Comparison of ENCODE assay signal across 20 cellular contexts in genomic region chr17:70473049-70473448, GRCh38.
DNase-seq lines count a peak whose midpoint lies in the region; ATAC-seq and TF ChIP-seq lines count a peak whose summit lies in the region.
"Had no signal": no experiment of that assay in that cellular context is flagged by ENCODE, and none has a peak within 500 bp of the region (broad histone marks: within the 10 kb centered on the region; RNA-seq: fewer than 3 reads in every experiment).

No MANE protein-coding gene starts in this region.

- peak; percentile 20 for DNase-seq in Right ventricle myocardium superior
- no peak for DNase-seq in Right ventricle myocardium inferior (ENCODE audit: missing footprints)
- DNase-seq in lower lobe of right lung: peak; percentile 21
- peak; percentile 55 for DNase-seq in spleen
- no peak for DNase-seq in dorsolateral prefrontal cortex
- no peak for DNase-seq in activated CD4-positive, alpha-beta T cell treated with anti-CD3 and anti-CD28 coated beads, Interleukin-2, amount 10 ng/mL, durations not matched to agents 7 days and 5 days
- DNase-seq: Caco-2; CD4-positive, CD25-positive, alpha-beta regulatory T cell; CD8-positive, alpha-beta T cell; DMS153; EL; GDM1; GM23248; H7; HCEC 1CT had no signal

- H3K27me3 ChIP-seq in lower lobe of right lung (ENCODE audit: low read depth): no peaks in the 10 kb centered on the region
- no peaks in the 10 kb centered on the region for H3K27me3 ChIP-seq in spleen (replicated peaks in 1 of 7)
- no peaks in the 10 kb centered on the region for H3K27me3 ChIP-seq in dorsolateral prefrontal cortex
- H3K27me3 ChIP-seq: BLaER1 had no signal

- ATAC-seq in Right ventricle myocardium superior (ENCODE audit: poor library complexity) (no peak), Right ventricle myocardium inferior (no peak), lower lobe of right lung (no peak)
- ATAC-seq: CD8-positive, alpha-beta T cell; GM12878 had no signal

- H3K27ac Mint-ChIP-seq in activated CD4-positive, alpha-beta T cell treated with anti-CD3 and anti-CD28 coated beads, Interleukin-2, amount 10 ng/mL, durations not matched to agents 7 days and 5 days: no peak overlapping the region
- H3K27ac Mint-ChIP-seq: B cell; CD4-positive, CD25-positive, alpha-beta regulatory T cell; CD8-positive, alpha-beta T cell had no signal

- H3K27me3 Mint-ChIP-seq in activated CD4-positive, alpha-beta T cell treated with anti-CD3 and anti-CD28 coated beads, Interleukin-2, amount 10 ng/mL, durations not matched to agents 7 days and 5 days: no peaks in the 10 kb centered on the region
- H3K27me3 Mint-ChIP-seq: B cell; CD4-positive, CD25-positive, alpha-beta regulatory T cell had no signal

- H3K27ac ChIP-seq in lower lobe of right lung (no peak overlapping the region), spleen (no peak overlapping the region), dorsolateral prefrontal cortex (no peak overlapping the region)
- H3K27ac ChIP-seq: 22Rv1, BLaER1, C4-2B, GM23248 had no signal

- CTCF ChIA-PET in activated CD4-positive, alpha-beta T cell treated with anti-CD3 and anti-CD28 coated beads, Interleukin-2, amount 10 ng/mL, durations not matched to agents 7 days and 5 days (lab: Charles Lee): no interaction called here

- H3K4me1 ChIP-seq in lower lobe of right lung: no peaks in the 10 kb centered on the region
- no peaks in the 10 kb centered on the region for H3K4me1 ChIP-seq in spleen
- H3K4me1 ChIP-seq: BLaER1, Caco-2 had no signal

- H3K9me3 Mint-ChIP-seq in activated CD4-positive, alpha-beta T cell treated with anti-CD3 and anti-CD28 coated beads, Interleukin-2, amount 10 ng/mL, durations not matched to agents 7 days and 5 days: no peaks in the 10 kb centered on the region

- WGBS in spleen, 5 donors: 90 to 98% (median 92%) methylated on average over 3 to 4 of the region's 4 CpGs

- no peak for TF ChIP-seq POLR2A in spleen (IDR thresholded peaks at IDR 0.05)

- no peak overlapping the region for H3K4me3 Mint-ChIP-seq in activated CD4-positive, alpha-beta T cell treated with anti-CD3 and anti-CD28 coated beads, Interleukin-2, amount 10 ng/mL, durations not matched to agents 7 days and 5 days
- H3K4me3 Mint-ChIP-seq: B cell; CD4-positive, CD25-positive, alpha-beta regulatory T cell; CD8-positive, alpha-beta T cell had no signal

- no peaks in the 10 kb centered on the region for H3K4me1 Mint-ChIP-seq in activated CD4-positive, alpha-beta T cell treated with anti-CD3 and anti-CD28 coated beads, Interleukin-2, amount 10 ng/mL, durations not matched to agents 7 days and 5 days
- H3K4me1 Mint-ChIP-seq: B cell; CD4-positive, CD25-positive, alpha-beta regulatory T cell had no signal

- intact Hi-C loops in Right ventricle myocardium superior (cut with DNase I) (loop anchor here (10.0 kb wide), 1 partner anchor 138 kb away; no protein-coding TSS in a partner anchor), Right ventricle myocardium inferior (cut with DNase I) (loop anchor here (10.0 kb wide), 4 partner anchors 52 to 298 kb away; no protein-coding TSS in a partner anchor), lower lobe of right lung (cut with DNase I) (no loop called here), spleen (cut with DNase I; ENCODE audit: low total_unique reads) (no loop called here), dorsolateral prefrontal cortex (cut with DNase I) (no loop called here)

- POLR2A ChIA-PET in activated CD4-positive, alpha-beta T cell treated with anti-CD3 and anti-CD28 coated beads, Interleukin-2, amount 10 ng/mL, durations not matched to agents 7 days and 5 days (lab: Charles Lee): no interaction called here

- TF ChIP-seq CTCF in lower lobe of right lung (IDR thresholded peaks at IDR 0.05) (no peak), spleen (IDR thresholded peaks at IDR 0.05 in 8 of 11, conservative IDR thresholded peaks at IDR 0.05 in 3 of 11) (no peak), dorsolateral prefrontal cortex (IDR thresholded peaks at IDR 0.05 in 54 of 56, conservative IDR thresholded peaks at IDR 0.05 in 2 of 56; ENCODE audit: low read depth in 1 of 56, partially characterized antibody in 56 of 56) (no peak)

- no peaks in the 10 kb centered on the region for H3K36me3 Mint-ChIP-seq in activated CD4-positive, alpha-beta T cell treated with anti-CD3 and anti-CD28 coated beads, Interleukin-2, amount 10 ng/mL, durations not matched to agents 7 days and 5 days (ENCODE audit: low read depth)
- H3K36me3 Mint-ChIP-seq: CD8-positive, alpha-beta T cell had no signal

- H3K9me3 ChIP-seq in lower lobe of right lung: no peaks in the 10 kb centered on the region
- peaks cover 0 to 16% (median 8%) of the 10 kb centered on the region in 8 donors for H3K9me3 ChIP-seq in spleen
- H3K9me3 ChIP-seq: BLaER1, Caco-2 had no signal

- H3K36me3 ChIP-seq in lower lobe of right lung: no peaks in the 10 kb centered on the region
- H3K36me3 ChIP-seq in spleen: no peaks in the 10 kb centered on the region
- H3K36me3 ChIP-seq: BLaER1 had no signal

- H3K4me3 ChIP-seq in lower lobe of right lung: no peak overlapping the region
- H3K4me3 ChIP-seq in spleen: no peak overlapping the region
- no peak overlapping the region for H3K4me3 ChIP-seq in dorsolateral prefrontal cortex
- H3K4me3 ChIP-seq: BLaER1, GM12878, GM23248 had no signal

Comparison
In these comparisons a context has a peak if more than half of its experiments do, and no peak if none do; other contexts are left out.
1. DNase-seq: peak in Right ventricle myocardium superior (single experiment), lower lobe of right lung (single experiment) and spleen (single experiment); none in Right ventricle myocardium inferior (single experiment), dorsolateral prefrontal cortex (0 of 10) and activated CD4-positive, alpha-beta T cell treated with anti-CD3 and anti-CD28 coated beads, Interleukin-2, amount 10 ng/mL, durations not matched to agents 7 days and 5 days (single experiment).
2. intact Hi-C loops: an anchor here in Right ventricle myocardium superior (10.0 kb wide) and Right ventricle myocardium inferior (10.0 kb wide); none called in lower lobe of right lung, spleen and dorsolateral prefrontal cortex.